Comparison of ENCODE assay signal across 17 cellular contexts in the genomic region with DNA sequence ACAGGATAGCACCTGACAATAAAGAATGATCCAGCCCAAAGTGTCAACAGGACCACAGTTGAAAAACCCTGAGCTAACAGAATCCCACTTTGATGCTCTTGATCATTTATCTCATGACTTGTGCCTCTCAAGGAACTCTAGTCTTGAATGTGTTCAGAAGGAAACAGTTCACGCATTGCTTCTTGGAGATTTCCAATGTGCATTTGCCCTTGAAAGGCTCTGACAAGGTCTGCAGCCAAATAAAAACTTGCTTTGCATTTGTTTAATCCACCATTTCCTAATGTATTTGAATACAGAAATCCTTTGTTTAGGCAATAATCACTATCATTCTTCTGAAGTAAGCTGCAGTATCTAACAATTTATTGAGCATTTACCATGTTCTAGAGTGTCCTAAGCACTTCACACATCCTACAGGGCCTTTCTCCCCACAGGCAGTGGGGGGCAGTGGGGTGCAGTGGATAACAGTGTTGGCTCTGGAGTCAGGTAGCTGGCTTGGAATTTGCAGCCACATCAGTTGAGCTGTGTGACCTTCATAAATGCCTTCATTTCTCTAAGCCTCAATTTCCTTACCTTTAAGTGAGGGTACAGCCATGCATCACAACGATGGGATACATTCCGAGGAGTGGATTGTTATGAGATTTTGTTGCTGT.
"Had no signal": no experiment of that assay in that cellular context is flagged by ENCODE, and none has a peak within 500 bp of the region (broad histone marks: within the 10 kb centered on the region; RNA-seq: fewer than 3 reads in every experiment).

No MANE protein-coding gene starts in this region.

- H3K4me1 ChIP-seq: left ventricle myocardium inferior had no signal

- DNase-seq: activated B cell treated with CpG ODN at 0.5 μM for 24 hours; activated CD4-positive, alpha-beta T cell treated with anti-CD3 and anti-CD28 coated beads, Interleukin-2, amount 50 U/mL, for 4 hours; activated gamma-delta T cell; activated T-cell treated with anti-CD3 and anti-CD28 coated beads, Interleukin-2, amount 50 U/mL, for 48 hours; anterior cingulate cortex; brain microvascular endothelial cell; cerebellar nuclear complex; effector memory CD4-positive, alpha-beta T cell; foreskin keratinocyte; glutamatergic neuron; left ventricle myocardium inferior; naive B cell; ovary; T-helper 17 cell had no signal

- H3K4me3 ChIP-seq: left ventricle myocardium inferior, ovary, thoracic aorta had no signal

- ATAC-seq: foreskin keratinocyte, sciatic nerve, T-helper 17 cell had no signal

- H3K27me3 Mint-ChIP-seq: activated B cell treated with CpG ODN at 0.5 μM for 24 hours, naive B cell, T-helper 17 cell had no signal

- H3K27ac Mint-ChIP-seq: activated B cell treated with CpG ODN at 0.5 μM for 24 hours, T-helper 17 cell had no signal

- H3K9me3 Mint-ChIP-seq: activated B cell treated with CpG ODN at 0.5 μM for 24 hours had no signal

- H3K9me3 ChIP-seq: left ventricle myocardium inferior, ovary, thoracic aorta had no signal

- H3K36me3 ChIP-seq: brain microvascular endothelial cell, left ventricle myocardium inferior, ovary, thoracic aorta had no signal

- H3K4me3 Mint-ChIP-seq: activated B cell treated with CpG ODN at 0.5 μM for 24 hours, T-helper 17 cell had no signal

- FAIRE-seq: TTC549 had no signal

- H3K27me3 ChIP-seq: brain microvascular endothelial cell, foreskin keratinocyte, ovary had no signal

- H3K27ac ChIP-seq: brain microvascular endothelial cell, foreskin keratinocyte, left ventricle myocardium inferior, ovary, thoracic aorta had no signal
